In the genomic region with DNA sequence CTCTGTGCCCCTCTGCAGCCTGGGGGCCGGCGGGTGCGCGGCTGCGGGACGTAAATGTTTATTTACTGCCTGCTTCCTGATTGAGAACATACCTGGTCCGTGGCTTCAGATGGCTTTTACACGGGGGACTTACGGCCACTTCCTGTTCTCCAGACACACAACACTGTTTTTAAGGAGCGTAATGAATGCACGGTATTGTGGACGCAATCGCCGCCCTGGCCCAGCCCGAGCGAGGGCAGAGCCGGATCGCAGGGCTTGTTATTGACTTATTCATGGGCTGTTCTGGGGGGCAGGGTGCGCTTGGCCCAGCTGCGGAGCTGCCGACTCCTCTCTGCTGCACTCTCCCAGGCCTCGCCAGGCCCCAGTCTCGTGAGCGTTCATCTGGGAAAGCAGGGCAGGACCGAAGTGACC, we compare ENCODE assay signal across 23 cellular contexts. TPM values are rescaled to one million over a fixed set of nuclear protein-coding genes. Genes with fewer than 3 reads are reported as not detected.
DNase-seq lines count a peak whose midpoint lies in the region; ATAC-seq and TF ChIP-seq lines count a peak whose summit lies in the region.
"Had no signal": no experiment of that assay in that cellular context is flagged by ENCODE, and none has a peak within 500 bp of the region (broad histone marks: within the 10 kb centered on the region; RNA-seq: fewer than 3 reads in every experiment).

No MANE protein-coding gene starts in this region.

- H3K36me3 ChIP-seq in right lobe of liver, result no peaks in the 10 kb centered on the region

- no peak for TF ChIP-seq POLR2A in right lobe of liver (IDR thresholded peaks at IDR 0.05)

- H3K4me1 ChIP-seq in right lobe of liver, result no peaks in the 10 kb centered on the region

- WGBS in right lobe of liver (ENCODE audit: insufficient coverage, low coverage, low lambda C conversion rate, missing lambda C conversion rate), result 7% methylated on average over 7 of the region's 25 CpGs

- intact Hi-C loops in right lobe of liver (cut with DNase I), result no loop called here

- peak overlapping the region; percentile 97 for H3K27ac ChIP-seq in caudate nucleus (ENCODE audit: low read depth, low read length)
- no peak overlapping the region for H3K27ac ChIP-seq in right lobe of liver

- H3K9me3 ChIP-seq in right lobe of liver, result no peaks in the 10 kb centered on the region
- H3K9me3 ChIP-seq: SK-N-SH had no signal

- no peaks in the 10 kb centered on the region for H3K27me3 ChIP-seq in right lobe of liver

- H3K4me3 ChIP-seq in right lobe of liver, result no peak overlapping the region

- peak in 1 of 4 donors; percentile 24 for ATAC-seq in right lobe of liver
- no peak for ATAC-seq in HG03354 (IDR thresholded peaks at IDR 0.05; ENCODE audit: poor library complexity, severe bottlenecking, unreplicated experiment)
- ATAC-seq: activated CD4-positive, alpha-beta T cell treated with anti-CD3 and anti-CD28 coated beads for 36 hours; PC-3 had no signal

- DNase-seq in C1 segment of cervical spinal cord (lab: John Stamatoyannopoulos, UW) (peak in 11 of 14 donors; percentile 41 to 82 (median 65)), caudate nucleus (lab: John Stamatoyannopoulos, UW) (peak in 56 of 61 donors; percentile 27 to 89 (median 74)), right lobe of liver (peak; percentile 5 to 28 (median 27)), retina (peak; percentile 68), NCI-H774 (lab: John Stamatoyannopoulos, UW) (no peak), RPMI8226 (no peak), NCI-H187 treated with DMSO at 0.1 percent for 48 hours (lab: John Stamatoyannopoulos, UW) (no peak)
- DNase-seq: activated CD4-positive, alpha-beta T cell treated with anti-CD3 and anti-CD28 coated beads for 36 hours; activated gamma-delta T cell; CD4-positive, CD25-positive, alpha-beta regulatory T cell; DMS79; GOT3; KBM-7; NCI-H2081 treated with DMSO at 0.1 percent for 48 hours; NCI-H69; PC-3; SK-N-SH had no signal

- no peak for TF ChIP-seq CTCF in right lobe of liver (IDR thresholded peaks at IDR 0.05)

RNA-seq across cellular contexts. Expression of gene ACTRT2, which starts 52.8 kb away (rescaled TPM):
- total RNA-seq in right lobe of liver, result not detected
- total RNA-seq: activated CD4-positive, alpha-beta T cell treated with anti-CD3 and anti-CD28 coated beads for 36 hours; CD4-positive, CD25-positive, alpha-beta regulatory T cell; epithelial cell of proximal tubule; glomerular endothelial cell; mesenteric fat pad; omental fat pad; PC-3; ureter had no signal

Comparison
In these comparisons a context has a peak if more than half of its experiments do, and no peak if none do; other contexts are left out.
1. DNase-seq: peak in C1 segment of cervical spinal cord (11 of 14), caudate nucleus (56 of 61), right lobe of liver (3 of 3) and retina (single experiment); none in NCI-H774 (single experiment), RPMI8226 (single experiment) and NCI-H187 treated with DMSO at 0.1 percent for 48 hours (single experiment).